ENCODE assay signal across 1 cellular context in the genomic region with DNA sequence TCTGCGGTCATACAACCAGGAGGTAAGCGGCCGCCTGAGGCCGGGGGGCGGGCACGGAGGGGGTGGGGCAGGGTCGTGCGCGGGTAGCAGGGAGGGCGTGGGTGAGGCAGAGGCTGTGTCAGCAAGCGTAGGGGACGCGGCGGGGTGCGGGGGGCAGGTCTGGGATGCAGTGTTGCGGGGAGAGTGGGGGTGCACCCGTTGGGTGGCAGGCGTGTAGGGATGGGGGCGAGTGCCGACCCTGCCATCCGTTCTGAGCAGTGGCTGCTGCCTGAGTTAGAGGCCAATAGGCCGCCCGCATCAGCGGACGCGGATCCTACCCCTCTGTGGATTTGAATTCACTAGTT.
TF ChIP-seq lines count a peak whose summit lies in the region.

No MANE protein-coding gene starts in this region.

TF ChIP-seq in IMR-90, 13 proteins besides CTCF, POLR2A, EP300 and RAD21 (continued from another document):
- TF ChIP-seq, protein P1, sequence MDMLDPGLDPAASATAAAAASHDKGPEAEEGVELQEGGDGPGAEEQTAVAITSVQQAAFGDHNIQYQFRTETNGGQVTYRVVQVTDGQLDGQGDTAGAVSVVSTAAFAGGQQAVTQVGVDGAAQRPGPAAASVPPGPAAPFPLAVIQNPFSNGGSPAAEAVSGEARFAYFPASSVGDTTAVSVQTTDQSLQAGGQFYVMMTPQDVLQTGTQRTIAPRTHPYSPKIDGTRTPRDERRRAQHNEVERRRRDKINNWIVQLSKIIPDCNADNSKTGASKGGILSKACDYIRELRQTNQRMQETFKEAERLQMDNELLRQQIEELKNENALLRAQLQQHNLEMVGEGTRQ (IDR thresholded peaks at IDR 0.05; ENCODE audit: low read depth, low read length): no peak
- TF ChIP-seq RFX5 (IDR thresholded peaks at IDR 0.05; ENCODE audit: low read depth, low read length) (no peak), SMC3 (IDR thresholded peaks at IDR 0.05; ENCODE audit: low read depth, low read length) (no peak), FOS (IDR thresholded peaks at IDR 0.05; ENCODE audit: low read depth, low read length) (no peak), CHD1 (IDR thresholded peaks at IDR 0.05; ENCODE audit: low read depth, low read length) (no peak), BHLHE40 (IDR thresholded peaks at IDR 0.05; ENCODE audit: low read depth, low read length) (no peak), MAZ (IDR thresholded peaks at IDR 0.05; ENCODE audit: borderline replicate concordance, low read depth, low read length) (no peak)
